Comparison of ENCODE assay signal across 15 cellular contexts in the genomic region with DNA sequence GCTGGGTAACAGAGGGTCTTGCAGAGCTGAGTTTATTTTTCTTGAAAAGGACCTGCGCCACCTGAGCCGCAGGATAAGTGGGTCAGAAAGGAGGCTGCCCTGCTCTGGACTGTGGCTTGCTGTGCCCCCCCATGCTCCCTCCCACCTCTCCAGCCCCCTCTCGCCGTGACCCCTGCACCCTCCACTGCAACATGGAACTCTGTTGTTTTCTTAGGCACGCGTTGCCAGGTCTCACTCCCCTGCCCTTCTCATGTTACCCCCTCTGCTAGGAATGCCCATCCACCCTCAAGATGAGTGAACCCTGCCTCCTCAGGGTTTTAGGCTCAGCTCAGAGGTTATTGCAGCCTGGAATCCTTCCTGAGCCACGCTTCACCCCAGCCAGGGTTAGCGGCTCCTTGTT. TPM values are rescaled to one million over a fixed set of nuclear protein-coding genes. Genes with fewer than 3 reads are reported as not detected.
DNase-seq lines count a peak whose midpoint lies in the region; ATAC-seq, FAIRE-seq and TF ChIP-seq lines count a peak whose summit lies in the region.
"Had no signal": no experiment of that assay in that cellular context is flagged by ENCODE, and none has a peak within 500 bp of the region (broad histone marks: within the 10 kb centered on the region; RNA-seq: fewer than 3 reads in every experiment).

No MANE protein-coding gene starts in this region.

- no peaks in the 10 kb centered on the region for H3K36me3 Mint-ChIP-seq in CD14-positive monocyte
- H3K36me3 Mint-ChIP-seq: memory B cell had no signal

- no peak overlapping the region for H3K9ac ChIP-seq in kidney (ENCODE audit: low read length in 2 of 2)

- intact Hi-C loops in CD14-positive monocyte (cut with micrococcal nuclease): no loop called here
- intact Hi-C loops in kidney (cut with DNase I): no loop called here
- intact Hi-C loops in sciatic nerve (cut with DNase I): no loop called here

- peaks cover 46% of the 10 kb centered on the region for H3K4me1 Mint-ChIP-seq in CD14-positive monocyte

- no peak overlapping the region for H3K4me3 Mint-ChIP-seq in CD14-positive monocyte
- H3K4me3 Mint-ChIP-seq: activated naive CD4-positive, alpha-beta T cell treated with anti-CD3 and anti-CD28 coated beads, Interleukin-2, amount 50 U/mL, for 24 hours; memory B cell; type B pancreatic cell had no signal

- TF ChIP-seq CTCF in CD14-positive monocyte (IDR thresholded peaks at IDR 0.05) (no peak), NB4 (IDR thresholded peaks at IDR 0.05; ENCODE audit: low read depth, low read length) (no peak), kidney (IDR thresholded peaks at IDR 0.05; ENCODE audit: borderline replicate concordance, extremely low read depth, insufficient read depth) (no peak)

- peaks cover 0 to 3% (median 0%) of the 10 kb centered on the region in 3 donors for H3K27me3 Mint-ChIP-seq in CD14-positive monocyte (ENCODE audit: low read depth in 3 of 3)
- H3K27me3 Mint-ChIP-seq: activated naive CD4-positive, alpha-beta T cell treated with anti-CD3 and anti-CD28 coated beads, Interleukin-2, amount 50 U/mL, for 24 hours; memory B cell had no signal

- peak overlapping the region; percentile 47 to 52 for H3K27ac ChIP-seq in kidney (ENCODE audit: low read depth in 2 of 2, low read length in 2 of 2)

- no peaks in the 10 kb centered on the region for H3K9me3 Mint-ChIP-seq in CD14-positive monocyte
- H3K9me3 Mint-ChIP-seq: type B pancreatic cell had no signal

- ATAC-seq in sciatic nerve: peak; percentile 40
- no peak for ATAC-seq in HG02885 (IDR thresholded peaks at IDR 0.05; ENCODE audit: poor library complexity, unreplicated experiment)

- no peak for FAIRE-seq in kidney (lab: Jason Lieb, UNC)

- H3K27ac Mint-ChIP-seq in CD14-positive monocyte: peak overlapping the region in 4 of 7 donors; percentile 13 to 86 (median 47)
- H3K27ac Mint-ChIP-seq: activated naive CD4-positive, alpha-beta T cell treated with anti-CD3 and anti-CD28 coated beads, Interleukin-2, amount 50 U/mL, for 24 hours; memory B cell; type B pancreatic cell had no signal

- DNase-seq in CD14-positive monocyte (ENCODE audit: low spot score): no peak
- no peak for DNase-seq in NB4 (ENCODE audit: low read depth)
- DNase-seq in kidney: no peak
- DNase-seq in sciatic nerve (ENCODE audit: low spot score): no peak
- no peak for DNase-seq in dedifferentiated amniotic fluid mesenchymal stem cell (ENCODE audit: extremely low spot score)
- no peak for DNase-seq in activated T-cell treated with anti-CD3 and anti-CD28 coated beads for 4 hours
- no peak for DNase-seq in SW 1271 (lab: John Stamatoyannopoulos, UW)
- DNase-seq: NCI-H345; RPMI8226; stimulated activated naive CD4-positive, alpha-beta T cell had no signal

- H3K9me3 ChIP-seq in kidney (ENCODE audit: control insufficient read depth in 1 of 2, low read length in 2 of 2): no peaks in the 10 kb centered on the region
- H3K9me3 ChIP-seq: breast epithelium had no signal

- no peak for TF ChIP-seq POLR2A in NB4 (IDR thresholded peaks at IDR 0.05; ENCODE audit: extremely low read depth, insufficient read length)

- peaks cover 0 to 8% of the 10 kb centered on the region in 2 donors for H3K4me1 ChIP-seq in kidney (ENCODE audit: control insufficient read depth in 1 of 2, insufficient read depth in 1 of 2, low read depth in 1 of 2, low read length in 2 of 2)
- H3K4me1 ChIP-seq: breast epithelium had no signal

- peak overlapping the region; percentile 39 for H3K4me3 ChIP-seq in NB4 (ENCODE audit: low read depth, low read length)
- H3K4me3 ChIP-seq in kidney (ENCODE audit: low read length in 2 of 2): no peak overlapping the region
- H3K4me3 ChIP-seq: breast epithelium had no signal

- H3K36me3 ChIP-seq in kidney (ENCODE audit: control insufficient read depth in 1 of 2, insufficient read depth in 2 of 2, low read length in 2 of 2): no peaks in the 10 kb centered on the region
- H3K36me3 ChIP-seq: breast epithelium had no signal

RNA-seq across cellular contexts. Expression of a gene that starts 10.8 kb away (rescaled TPM):
- polyA plus RNA-seq in CD14-positive monocyte (1 to 10 TPM; 1.6 TPM), kidney (ENCODE audit: insufficient read depth, low read depth, low replicate concordance) (23.5 TPM)
- total RNA-seq in kidney (124 TPM), sciatic nerve (90.8 TPM)
